ENCODE assay signal across 2 cellular contexts in genomic region chr10:93254180-93254847, GRCh38.
A peak's percentile ranks its signal among the peaks of the same experiment; 100 is the strongest.
TF ChIP-seq lines count a peak whose summit lies in the region.

No MANE protein-coding gene starts in this region.

TF ChIP-seq in WTC11, 78 proteins besides CTCF, POLR2A, EP300 and RAD21 (continued from another document):
- TF ChIP-seq, protein P1, sequence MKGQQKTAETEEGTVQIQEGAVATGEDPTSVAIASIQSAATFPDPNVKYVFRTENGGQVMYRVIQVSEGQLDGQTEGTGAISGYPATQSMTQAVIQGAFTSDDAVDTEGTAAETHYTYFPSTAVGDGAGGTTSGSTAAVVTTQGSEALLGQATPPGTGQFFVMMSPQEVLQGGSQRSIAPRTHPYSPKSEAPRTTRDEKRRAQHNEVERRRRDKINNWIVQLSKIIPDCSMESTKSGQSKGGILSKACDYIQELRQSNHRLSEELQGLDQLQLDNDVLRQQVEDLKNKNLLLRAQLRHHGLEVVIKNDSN (CRISPR knock-in tag; IDR thresholded peaks at IDR 0.05) = no peak
- 0 out of 2 replicates have a peak, but pooled peaks have one; percentile 13 for TF ChIP-seq GABPB1 (CRISPR knock-in tag; IDR thresholded peaks at IDR 0.05)
TF ChIP-seq in WTC11: peak in this region for 1.

TF ChIP-seq in HepG2, 621 proteins besides CTCF, POLR2A, EP300 and RAD21 (continued from another document and continues in another):
- TF ChIP-seq, protein P2, sequence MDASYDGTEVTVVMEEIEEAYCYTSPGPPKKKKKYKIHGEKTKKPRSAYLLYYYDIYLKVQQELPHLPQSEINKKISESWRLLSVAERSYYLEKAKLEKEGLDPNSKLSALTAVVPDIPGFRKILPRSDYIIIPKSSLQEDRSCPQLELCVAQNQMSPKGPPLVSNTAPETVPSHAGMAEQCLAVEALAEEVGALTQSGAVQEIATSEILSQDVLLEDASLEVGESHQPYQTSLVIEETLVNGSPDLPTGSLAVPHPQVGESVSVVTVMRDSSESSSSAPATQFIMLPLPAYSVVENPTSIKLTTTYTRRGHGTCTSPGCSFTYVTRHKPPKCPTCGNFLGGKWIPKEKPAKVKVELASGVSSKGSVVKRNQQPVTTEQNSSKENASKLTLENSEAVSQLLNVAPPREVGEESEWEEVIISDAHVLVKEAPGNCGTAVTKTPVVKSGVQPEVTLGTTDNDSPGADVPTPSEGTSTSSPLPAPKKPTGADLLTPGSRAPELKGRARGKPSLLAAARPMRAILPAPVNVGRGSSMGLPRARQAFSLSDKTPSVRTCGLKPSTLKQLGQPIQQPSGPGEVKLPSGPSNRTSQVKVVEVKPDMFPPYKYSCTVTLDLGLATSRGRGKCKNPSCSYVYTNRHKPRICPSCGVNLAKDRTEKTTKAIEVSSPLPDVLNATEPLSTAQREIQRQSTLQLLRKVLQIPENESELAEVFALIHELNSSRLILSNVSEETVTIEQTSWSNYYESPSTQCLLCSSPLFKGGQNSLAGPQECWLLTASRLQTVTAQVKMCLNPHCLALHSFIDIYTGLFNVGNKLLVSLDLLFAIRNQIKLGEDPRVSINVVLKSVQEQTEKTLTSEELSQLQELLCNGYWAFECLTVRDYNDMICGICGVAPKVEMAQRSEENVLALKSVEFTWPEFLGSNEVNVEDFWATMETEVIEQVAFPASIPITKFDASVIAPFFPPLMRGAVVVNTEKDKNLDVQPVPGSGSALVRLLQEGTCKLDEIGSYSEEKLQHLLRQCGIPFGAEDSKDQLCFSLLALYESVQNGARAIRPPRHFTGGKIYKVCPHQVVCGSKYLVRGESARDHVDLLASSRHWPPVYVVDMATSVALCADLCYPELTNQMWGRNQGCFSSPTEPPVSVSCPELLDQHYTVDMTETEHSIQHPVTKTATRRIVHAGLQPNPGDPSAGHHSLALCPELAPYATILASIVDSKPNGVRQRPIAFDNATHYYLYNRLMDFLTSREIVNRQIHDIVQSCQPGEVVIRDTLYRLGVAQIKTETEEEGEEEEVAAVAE (CRISPR knock-in tag; IDR thresholded peaks at IDR 0.05; ENCODE audit: borderline replicate concordance) = no peak
- TF ChIP-seq ELF3 (CRISPR knock-in tag; IDR thresholded peaks at IDR 0.05) (peak; percentile 15; the same call in 1 of the 2 replicates), HNRNPLL (IDR thresholded peaks at IDR 0.05; ENCODE audit: low read depth, low read length, poor library complexity, severe bottlenecking) (no peak), HNRNPH1 (optimal IDR thresholded peaks at IDR 0.05; ENCODE audit: low read depth, low read length) (no peak), ZNF766 (CRISPR knock-in tag; IDR thresholded peaks at IDR 0.05; ENCODE audit: borderline replicate concordance) (no peak), TCF7L2 (IDR thresholded peaks at IDR 0.05; ENCODE audit: low read depth, low read length) (no peak), ZNF572 (CRISPR knock-in tag; IDR thresholded peaks at IDR 0.05) (no peak), XRCC5 (optimal IDR thresholded peaks at IDR 0.05; ENCODE audit: low read length) (no peak), NBN (conservative IDR thresholded peaks at IDR 0.05) (no peak), RAD51 (IDR thresholded peaks at IDR 0.05; ENCODE audit: borderline replicate concordance) (no peak), NFE2 (CRISPR knock-in tag; IDR thresholded peaks at IDR 0.05) (no peak), ZBED4 (CRISPR knock-in tag; IDR thresholded peaks at IDR 0.05; ENCODE audit: borderline replicate concordance) (no peak), ZNF781 (CRISPR knock-in tag; IDR thresholded peaks at IDR 0.05; ENCODE audit: borderline replicate concordance, not compliant biosample characterization) (no peak), SMARCC2 (IDR thresholded peaks at IDR 0.05) (no peak), SOX13 (IDR thresholded peaks at IDR 0.05) (no peak), SOX13 (CRISPR knock-in tag; conservative IDR thresholded peaks at IDR 0.05 in 1 of 2, IDR thresholded peaks at IDR 0.05 in 1 of 2) (peak in 1 of 2 experiments; percentile 73; a peak in 2 of 4 replicates), TCF7 (IDR thresholded peaks at IDR 0.05; ENCODE audit: low read depth) (no peak), ZNF839 (CRISPR knock-in tag; IDR thresholded peaks at IDR 0.05; ENCODE audit: borderline replicate concordance) (no peak), HDAC2 (CRISPR knock-in tag; IDR thresholded peaks at IDR 0.05) (peak; percentile 67; the same call in 1 of the 2 replicates), GATAD2A (CRISPR knock-in tag; IDR thresholded peaks at IDR 0.05) (peak; percentile 74), NR3C1 (CRISPR knock-in tag; IDR thresholded peaks at IDR 0.05) (no peak), JARID2 (CRISPR knock-in tag; IDR thresholded peaks at IDR 0.05; ENCODE audit: insufficient replicate concordance) (no peak), FOXK1 (CRISPR knock-in tag; IDR thresholded peaks at IDR 0.05; ENCODE audit: borderline replicate concordance, low read depth) (no peak), ZNF737 (CRISPR knock-in tag; IDR thresholded peaks at IDR 0.05; ENCODE audit: borderline replicate concordance) (no peak), BRD4 (CRISPR knock-in tag; IDR thresholded peaks at IDR 0.05) (no peak), AGO2 (optimal IDR thresholded peaks at IDR 0.05; ENCODE audit: low read depth, low read length) (no peak), ARHGAP35 (CRISPR knock-in tag; IDR thresholded peaks at IDR 0.05; ENCODE audit: borderline replicate concordance) (no peak), ZMYM3 (CRISPR knock-in tag; IDR thresholded peaks at IDR 0.05) (peak; percentile 76), ZNF512 (CRISPR knock-in tag; IDR thresholded peaks at IDR 0.05) (no peak), ARNTL (CRISPR knock-in tag; IDR thresholded peaks at IDR 0.05) (no peak), ZNF615 (CRISPR knock-in tag; IDR thresholded peaks at IDR 0.05; ENCODE audit: borderline replicate concordance) (no peak)
- TF ChIP-seq, protein P3, sequence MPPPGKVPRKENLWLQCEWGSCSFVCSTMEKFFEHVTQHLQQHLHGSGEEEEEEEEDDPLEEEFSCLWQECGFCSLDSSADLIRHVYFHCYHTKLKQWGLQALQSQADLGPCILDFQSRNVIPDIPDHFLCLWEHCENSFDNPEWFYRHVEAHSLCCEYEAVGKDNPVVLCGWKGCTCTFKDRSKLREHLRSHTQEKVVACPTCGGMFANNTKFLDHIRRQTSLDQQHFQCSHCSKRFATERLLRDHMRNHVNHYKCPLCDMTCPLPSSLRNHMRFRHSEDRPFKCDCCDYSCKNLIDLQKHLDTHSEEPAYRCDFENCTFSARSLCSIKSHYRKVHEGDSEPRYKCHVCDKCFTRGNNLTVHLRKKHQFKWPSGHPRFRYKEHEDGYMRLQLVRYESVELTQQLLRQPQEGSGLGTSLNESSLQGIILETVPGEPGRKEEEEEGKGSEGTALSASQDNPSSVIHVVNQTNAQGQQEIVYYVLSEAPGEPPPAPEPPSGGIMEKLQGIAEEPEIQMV (CRISPR knock-in tag; IDR thresholded peaks at IDR 0.05; ENCODE audit: low read depth) = 0 out of 2 replicates have a peak, but pooled peaks have one; percentile 41
- TF ChIP-seq, protein P4, sequence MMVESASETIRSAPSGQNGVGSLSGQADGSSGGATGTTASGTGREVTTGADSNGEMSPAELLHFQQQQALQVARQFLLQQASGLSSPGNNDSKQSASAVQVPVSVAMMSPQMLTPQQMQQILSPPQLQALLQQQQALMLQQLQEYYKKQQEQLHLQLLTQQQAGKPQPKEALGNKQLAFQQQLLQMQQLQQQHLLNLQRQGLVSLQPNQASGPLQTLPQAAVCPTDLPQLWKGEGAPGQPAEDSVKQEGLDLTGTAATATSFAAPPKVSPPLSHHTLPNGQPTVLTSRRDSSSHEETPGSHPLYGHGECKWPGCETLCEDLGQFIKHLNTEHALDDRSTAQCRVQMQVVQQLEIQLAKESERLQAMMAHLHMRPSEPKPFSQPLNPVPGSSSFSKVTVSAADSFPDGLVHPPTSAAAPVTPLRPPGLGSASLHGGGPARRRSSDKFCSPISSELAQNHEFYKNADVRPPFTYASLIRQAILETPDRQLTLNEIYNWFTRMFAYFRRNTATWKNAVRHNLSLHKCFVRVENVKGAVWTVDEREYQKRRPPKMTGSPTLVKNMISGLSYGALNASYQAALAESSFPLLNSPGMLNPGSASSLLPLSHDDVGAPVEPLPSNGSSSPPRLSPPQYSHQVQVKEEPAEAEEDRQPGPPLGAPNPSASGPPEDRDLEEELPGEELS (CRISPR knock-in tag; IDR thresholded peaks at IDR 0.05) = peak; percentile 57
- TF ChIP-seq, protein P5, sequence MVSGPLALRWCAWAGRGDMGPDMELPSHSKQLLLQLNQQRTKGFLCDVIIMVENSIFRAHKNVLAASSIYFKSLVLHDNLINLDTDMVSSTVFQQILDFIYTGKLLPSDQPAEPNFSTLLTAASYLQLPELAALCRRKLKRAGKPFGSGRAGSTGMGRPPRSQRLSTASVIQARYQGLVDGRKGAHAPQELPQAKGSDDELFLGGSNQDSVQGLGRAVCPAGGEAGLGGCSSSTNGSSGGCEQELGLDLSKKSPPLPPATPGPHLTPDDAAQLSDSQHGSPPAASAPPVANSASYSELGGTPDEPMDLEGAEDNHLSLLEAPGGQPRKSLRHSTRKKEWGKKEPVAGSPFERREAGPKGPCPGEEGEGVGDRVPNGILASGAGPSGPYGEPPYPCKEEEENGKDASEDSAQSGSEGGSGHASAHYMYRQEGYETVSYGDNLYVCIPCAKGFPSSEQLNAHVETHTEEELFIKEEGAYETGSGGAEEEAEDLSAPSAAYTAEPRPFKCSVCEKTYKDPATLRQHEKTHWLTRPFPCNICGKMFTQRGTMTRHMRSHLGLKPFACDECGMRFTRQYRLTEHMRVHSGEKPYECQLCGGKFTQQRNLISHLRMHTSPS (CRISPR knock-in tag; IDR thresholded peaks at IDR 0.05; ENCODE audit: low read depth) = 0 out of 2 replicates have a peak, but pooled peaks have one; percentile 42
- TF ChIP-seq, protein P6, sequence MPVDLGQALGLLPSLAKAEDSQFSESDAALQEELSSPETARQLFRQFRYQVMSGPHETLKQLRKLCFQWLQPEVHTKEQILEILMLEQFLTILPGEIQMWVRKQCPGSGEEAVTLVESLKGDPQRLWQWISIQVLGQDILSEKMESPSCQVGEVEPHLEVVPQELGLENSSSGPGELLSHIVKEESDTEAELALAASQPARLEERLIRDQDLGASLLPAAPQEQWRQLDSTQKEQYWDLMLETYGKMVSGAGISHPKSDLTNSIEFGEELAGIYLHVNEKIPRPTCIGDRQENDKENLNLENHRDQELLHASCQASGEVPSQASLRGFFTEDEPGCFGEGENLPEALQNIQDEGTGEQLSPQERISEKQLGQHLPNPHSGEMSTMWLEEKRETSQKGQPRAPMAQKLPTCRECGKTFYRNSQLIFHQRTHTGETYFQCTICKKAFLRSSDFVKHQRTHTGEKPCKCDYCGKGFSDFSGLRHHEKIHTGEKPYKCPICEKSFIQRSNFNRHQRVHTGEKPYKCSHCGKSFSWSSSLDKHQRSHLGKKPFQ (CRISPR knock-in tag; IDR thresholded peaks at IDR 0.05; ENCODE audit: insufficient replicate concordance) = no peak
- TF ChIP-seq, protein P7, sequence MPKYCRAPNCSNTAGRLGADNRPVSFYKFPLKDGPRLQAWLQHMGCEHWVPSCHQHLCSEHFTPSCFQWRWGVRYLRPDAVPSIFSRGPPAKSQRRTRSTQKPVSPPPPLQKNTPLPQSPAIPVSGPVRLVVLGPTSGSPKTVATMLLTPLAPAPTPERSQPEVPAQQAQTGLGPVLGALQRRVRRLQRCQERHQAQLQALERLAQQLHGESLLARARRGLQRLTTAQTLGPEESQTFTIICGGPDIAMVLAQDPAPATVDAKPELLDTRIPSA (CRISPR knock-in tag; IDR thresholded peaks at IDR 0.05; ENCODE audit: borderline replicate concordance) = no peak
